Comparison of ENCODE assay signal across 8 cellular contexts in genomic region chr13:91045351-91046034, GRCh38.
DNase-seq lines count a peak whose midpoint lies in the region; ATAC-seq and TF ChIP-seq lines count a peak whose summit lies in the region.

No MANE protein-coding gene starts in this region.

- H3K27me3 ChIP-seq in dorsolateral prefrontal cortex: no peaks in the 10 kb centered on the region
- no peaks in the 10 kb centered on the region for H3K27me3 ChIP-seq in testis
- H3K27me3 ChIP-seq in CD8-positive, alpha-beta T cell (ENCODE audit: insufficient read depth, low read length): no peaks in the 10 kb centered on the region

- no peak overlapping the region for H3K4me3 Mint-ChIP-seq in activated CD4-positive, alpha-beta memory T cell treated with anti-CD3 and anti-CD28 coated beads, Interleukin-2, amount 10 ng/mL, durations not matched to agents 7 days and 5 days
- H3K4me3 Mint-ChIP-seq in CD8-positive, alpha-beta T cell: no peak overlapping the region

- H3K4me3 ChIP-seq in dorsolateral prefrontal cortex (no peak overlapping the region), testis (no peak overlapping the region)
- no peak overlapping the region for H3K4me3 ChIP-seq in CD8-positive, alpha-beta T cell (ENCODE audit: low read depth, low read length)

- H3K9me3 Mint-ChIP-seq in activated CD4-positive, alpha-beta memory T cell treated with anti-CD3 and anti-CD28 coated beads, Interleukin-2, amount 10 ng/mL, durations not matched to agents 7 days and 5 days: peaks cover 3% of the 10 kb centered on the region
- no peaks in the 10 kb centered on the region for H3K9me3 Mint-ChIP-seq in CD8-positive, alpha-beta T cell

- H3K27ac ChIP-seq in dorsolateral prefrontal cortex (no peak overlapping the region), testis (no peak overlapping the region)
- H3K27ac ChIP-seq in CD8-positive, alpha-beta T cell (ENCODE audit: low read depth, low read length): no peak overlapping the region

- CTCF ChIA-PET in activated CD4-positive, alpha-beta memory T cell treated with anti-CD3 and anti-CD28 coated beads, Interleukin-2, amount 10 ng/mL, durations not matched to agents 7 days and 5 days (lab: Charles Lee): no interaction called here
- CTCF ChIA-PET in CD8-positive, alpha-beta T cell (lab: Charles Lee): no interaction called here

- DNase-seq in NCI-H510A treated with DMSO at 0.1 percent for 48 hours (lab: John Stamatoyannopoulos, UW): peak; percentile 20
- no peak for DNase-seq in NCI-H510A (lab: John Stamatoyannopoulos, UW)
- DNase-seq in NCI-H2227 treated with DMSO at 0.1 percent for 48 hours (lab: John Stamatoyannopoulos, UW): peak; percentile 42
- no peak for DNase-seq in dorsolateral prefrontal cortex
- no peak for DNase-seq in testis
- DNase-seq in activated CD4-positive, alpha-beta memory T cell treated with anti-CD3 and anti-CD28 coated beads, Interleukin-2, amount 10 ng/mL, durations not matched to agents 7 days and 5 days: no peak
- no peak for DNase-seq in CD8-positive, alpha-beta T cell
- DNase-seq in central memory CD4-positive, alpha-beta T cell: no peak

- no peak for ATAC-seq in CD8-positive, alpha-beta T cell

- no peaks in the 10 kb centered on the region for H3K36me3 ChIP-seq in testis (ENCODE audit: low read depth, missing control alignments)
- H3K36me3 ChIP-seq in CD8-positive, alpha-beta T cell (ENCODE audit: insufficient read depth, low read length): no peaks in the 10 kb centered on the region

- TF ChIP-seq POLR2A in testis (IDR thresholded peaks at IDR 0.05): no peak

- intact Hi-C loops in dorsolateral prefrontal cortex (cut with DNase I) (no loop called here), testis (cut with DNase I; ENCODE audit: low total_unique reads) (no loop called here)
- intact Hi-C loops in CD8-positive, alpha-beta T cell (cut with DNase I, micrococcal nuclease): no loop called here

- no peaks in the 10 kb centered on the region for H3K36me3 Mint-ChIP-seq in activated CD4-positive, alpha-beta memory T cell treated with anti-CD3 and anti-CD28 coated beads, Interleukin-2, amount 10 ng/mL, durations not matched to agents 7 days and 5 days (ENCODE audit: low read depth)
- no peaks in the 10 kb centered on the region for H3K36me3 Mint-ChIP-seq in CD8-positive, alpha-beta T cell

- H3K27ac Mint-ChIP-seq in activated CD4-positive, alpha-beta memory T cell treated with anti-CD3 and anti-CD28 coated beads, Interleukin-2, amount 10 ng/mL, durations not matched to agents 7 days and 5 days: no peak overlapping the region
- no peak overlapping the region for H3K27ac Mint-ChIP-seq in CD8-positive, alpha-beta T cell

- no peaks in the 10 kb centered on the region for H3K4me1 ChIP-seq in testis
- H3K4me1 ChIP-seq in CD8-positive, alpha-beta T cell (ENCODE audit: insufficient read depth, low read length): no peaks in the 10 kb centered on the region

- TF ChIP-seq CTCF in dorsolateral prefrontal cortex (IDR thresholded peaks at IDR 0.05 in 54 of 56, conservative IDR thresholded peaks at IDR 0.05 in 2 of 56; ENCODE audit: low read depth in 1 of 56, partially characterized antibody in 56 of 56) (peak in 51 of 56 donors; percentile 18 to 62 (median 39)), testis (IDR thresholded peaks at IDR 0.05) (peak in 2 of 3 experiments; percentile 19 to 34)
- no peak for TF ChIP-seq CTCF in CD8-positive, alpha-beta T cell (IDR thresholded peaks at IDR 0.05)

- POLR2A ChIA-PET in activated CD4-positive, alpha-beta memory T cell treated with anti-CD3 and anti-CD28 coated beads, Interleukin-2, amount 10 ng/mL, durations not matched to agents 7 days and 5 days (lab: Charles Lee): no interaction called here
- POLR2A ChIA-PET in CD8-positive, alpha-beta T cell (lab: Charles Lee): no interaction called here

- H3K9me3 ChIP-seq in testis: no peaks in the 10 kb centered on the region
- H3K9me3 ChIP-seq in CD8-positive, alpha-beta T cell (ENCODE audit: low read length): no peaks in the 10 kb centered on the region

- 56 to 64% methylated on average over 5 of the region's 5 CpGs for WGBS in testis, 2 donors

- H3K4me1 Mint-ChIP-seq in activated CD4-positive, alpha-beta memory T cell treated with anti-CD3 and anti-CD28 coated beads, Interleukin-2, amount 10 ng/mL, durations not matched to agents 7 days and 5 days: no peaks in the 10 kb centered on the region
- H3K4me1 Mint-ChIP-seq in CD8-positive, alpha-beta T cell (ENCODE audit: low read depth): no peaks in the 10 kb centered on the region

- H3K27me3 Mint-ChIP-seq in activated CD4-positive, alpha-beta memory T cell treated with anti-CD3 and anti-CD28 coated beads, Interleukin-2, amount 10 ng/mL, durations not matched to agents 7 days and 5 days: no peaks in the 10 kb centered on the region
- no peaks in the 10 kb centered on the region for H3K27me3 Mint-ChIP-seq in CD8-positive, alpha-beta T cell (ENCODE audit: low read depth)

Comparison
In these comparisons a context has a peak if more than half of its experiments do, and no peak if none do; other contexts are left out.
1. DNase-seq: peak in NCI-H510A treated with DMSO at 0.1 percent for 48 hours (single experiment) and NCI-H2227 treated with DMSO at 0.1 percent for 48 hours (single experiment); none in NCI-H510A (single experiment), dorsolateral prefrontal cortex (0 of 10), testis (single experiment), activated CD4-positive, alpha-beta memory T cell treated with anti-CD3 and anti-CD28 coated beads, Interleukin-2, amount 10 ng/mL, durations not matched to agents 7 days and 5 days (single experiment), CD8-positive, alpha-beta T cell (0 of 7) and central memory CD4-positive, alpha-beta T cell (single experiment).